In genomic region chr3:161599702-161600101, GRCh38 we compare ENCODE assay signal across 18 cellular contexts.
"Had no signal": no experiment of that assay in that cellular context is flagged by ENCODE, and none has a peak within 500 bp of the region (broad histone marks: within the 10 kb centered on the region; RNA-seq: fewer than 3 reads in every experiment).

No MANE protein-coding gene starts in this region.

- H3K4me3 ChIP-seq: prostate gland, skin epidermis, suprapubic skin, vagina had no signal

- H3K27ac ChIP-seq: prostate gland, skin epidermis, suprapubic skin, vagina had no signal

- H3K27me3 ChIP-seq: suprapubic skin, vagina had no signal

- ATAC-seq: activated CD8-positive, alpha-beta memory T cell treated with anti-CD3 and anti-CD28 coated beads, Interleukin-2, amount 10 ng/mL, durations not matched to agents 7 days and 5 days; left ventricle myocardium superior; right cardiac atrium had no signal

- DNase-seq: activated CD4-positive, alpha-beta memory T cell treated with anti-CD3 and anti-CD28 coated beads, Interleukin-2, amount 10 ng/mL, durations not matched to agents 7 days and 5 days; activated CD4-positive, alpha-beta T cell treated with anti-CD3 and anti-CD28 coated beads for 48 hours; activated CD4-positive, CD25-positive, alpha-beta regulatory T cell; activated CD8-positive, alpha-beta memory T cell treated with anti-CD3 and anti-CD28 coated beads, Interleukin-2, amount 10 ng/mL, durations not matched to agents 7 days and 5 days; activated naive CD4-positive, alpha-beta T cell treated with Interleukin-2 at 50 U/mL for 16 hours; activated naive CD8-positive, alpha-beta T cell treated with anti-CD3 and anti-CD28 coated beads, Interleukin-2, amount 10 ng/mL, durations not matched to agents 7 days and 5 days; activated T-cell treated with anti-CD3 and anti-CD28 coated beads, Interleukin-2, amount 50 U/mL, for 1 hour; amygdala; dermis blood vessel endothelial cell; immature natural killer cell; kidney glomerular epithelial cell; left ventricle myocardium superior; right cardiac atrium; trophoblast cell had no signal
